8 cellular contexts compared by ENCODE assay signal in the genomic region with DNA sequence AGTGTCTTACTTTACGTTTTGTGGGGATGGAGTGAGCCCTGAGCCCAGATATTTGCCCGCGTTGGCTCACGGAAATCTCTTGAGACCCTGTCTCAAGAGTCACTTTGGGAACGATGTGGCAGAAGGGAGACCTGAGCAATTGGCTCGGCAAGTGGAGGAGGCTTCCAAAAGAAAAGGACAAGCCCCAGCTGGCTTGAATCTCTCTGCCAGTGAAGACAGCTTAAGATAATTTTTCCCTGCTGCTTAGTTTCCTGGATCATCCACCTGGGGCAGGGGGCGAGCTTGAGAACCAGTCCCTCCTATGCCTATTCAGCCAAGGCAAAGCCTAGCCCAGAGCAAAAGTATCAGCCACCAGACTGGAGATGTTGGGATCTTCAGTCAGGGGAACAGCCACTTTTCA. TPM values are rescaled to one million over a fixed set of nuclear protein-coding genes. Genes with fewer than 3 reads are reported as not detected.
DNase-seq lines count a peak whose midpoint lies in the region; ATAC-seq, FAIRE-seq and TF ChIP-seq lines count a peak whose summit lies in the region.

No MANE protein-coding gene starts in this region.

- H3K9me3 ChIP-seq in colonic mucosa (no peaks in the 10 kb centered on the region), muscle layer of colon (ENCODE audit: low read length) (no peaks in the 10 kb centered on the region)

- no peak for TF ChIP-seq POLR2A in H54 (IDR thresholded peaks at IDR 0.05; ENCODE audit: low read depth, low read length)

- no peaks in the 10 kb centered on the region for H3K4me1 ChIP-seq in colonic mucosa
- H3K4me1 ChIP-seq in muscle layer of colon (ENCODE audit: insufficient read depth, low read length), result peaks cover 15% of the 10 kb centered on the region

- H3K27me3 ChIP-seq in colonic mucosa (no peaks in the 10 kb centered on the region), muscle layer of colon (ENCODE audit: control insufficient read depth in 1 of 2, insufficient read depth in 2 of 2, low read length in 2 of 2) (no peaks in the 10 kb centered on the region)

- peak overlapping the region; percentile 93 to 95 for H3K9ac ChIP-seq in colonic mucosa (ENCODE audit: low read depth in 2 of 2, low read length in 2 of 2)
- H3K9ac ChIP-seq in muscle layer of colon (ENCODE audit: low read length), result peak overlapping the region; percentile 98

- ATAC-seq in HG02938 (IDR thresholded peaks at IDR 0.05; ENCODE audit: unreplicated experiment), result no peak

- H3K27ac ChIP-seq in colonic mucosa (peak overlapping the region; percentile 68), muscle layer of colon (ENCODE audit: low read depth, low read length) (peak overlapping the region; percentile 83)

- no peak for FAIRE-seq in H54 (lab: Jason Lieb, UNC)

- DNase-seq in NCI-H1417 (lab: John Stamatoyannopoulos, UW) (peak in 2 of 3 experiments; percentile 15 to 61), NCI-H1417 treated with DMSO at 0.1 percent for 48 hours (lab: John Stamatoyannopoulos, UW) (no peak), NCI-H69 (lab: John Stamatoyannopoulos, UW) (peak; percentile 38), colonic mucosa (no peak), H54 (ENCODE audit: insufficient read length, low spot score) (no peak), inferior parietal cortex (ENCODE audit: extremely low spot score) (no peak)

- peak overlapping the region; percentile 71 for H3K4me3 ChIP-seq in colonic mucosa
- peak overlapping the region; percentile 90 to 98 for H3K4me3 ChIP-seq in muscle layer of colon (ENCODE audit: low read depth in 1 of 2, low read length in 2 of 2)

- no peak for TF ChIP-seq CTCF in colonic mucosa (IDR thresholded peaks at IDR 0.05)

- H3K36me3 ChIP-seq in colonic mucosa (no peaks in the 10 kb centered on the region), muscle layer of colon (ENCODE audit: insufficient read depth, low read length) (no peaks in the 10 kb centered on the region)

- intact Hi-C loops in colonic mucosa (cut with DNase I), result no loop called here

RNA-seq across cellular contexts. Expression of gene SEC22A, which starts 0.7 kb away (rescaled TPM):
- total RNA-seq in colonic mucosa, result 10 to 100 TPM; 15.6 to 18.7 TPM

Comparison
In these comparisons a context has a peak if more than half of its experiments do, and no peak if none do; other contexts are left out.
1. DNase-seq: peak in NCI-H1417 (2 of 3) and NCI-H69 (single experiment); none in NCI-H1417 treated with DMSO at 0.1 percent for 48 hours (single experiment), colonic mucosa (single experiment), H54 (single experiment) and inferior parietal cortex (single experiment).